8 cellular contexts compared by ENCODE assay signal in genomic region chr6:135850882-135851281, GRCh38. TPM values are rescaled to one million over a fixed set of nuclear protein-coding genes. Genes with fewer than 3 reads are reported as not detected.
A peak's percentile ranks its signal among the peaks of the same experiment; 100 is the strongest.
DNase-seq lines count a peak whose midpoint lies in the region; ATAC-seq and TF ChIP-seq lines count a peak whose summit lies in the region.

No MANE protein-coding gene starts in this region.

- no peak for TF ChIP-seq EP300 in transverse colon (IDR thresholded peaks at IDR 0.05; ENCODE audit: low read depth)

- peak overlapping the region; percentile 75 for H3K4me3 Mint-ChIP-seq in MCF 10A (ENCODE audit: unreplicated experiment)

- no peak for ATAC-seq in HG03196 (IDR thresholded peaks at IDR 0.05; ENCODE audit: unreplicated experiment)

- no peaks in the 10 kb centered on the region for H3K36me3 Mint-ChIP-seq in MCF 10A (ENCODE audit: insufficient read depth, unreplicated experiment)

- 67 to 79% methylated on average over 3 of the region's 3 CpGs for WGBS in transverse colon (ENCODE audit: low coverage in 1 of 2), 2 donors

- H3K27ac Mint-ChIP-seq in MCF 10A (ENCODE audit: low read depth, unreplicated experiment) = peak overlapping the region; percentile 90

- no peak for TF ChIP-seq POLR2A in breast epithelium (IDR thresholded peaks at IDR 0.05)
- TF ChIP-seq POLR2A in transverse colon (IDR thresholded peaks at IDR 0.05) = no peak

- DNase-seq in MCF 10A (ENCODE audit: unreplicated experiment) = peak; percentile 38
- DNase-seq in breast epithelium (ENCODE audit: low spot score in 2 of 2) = no peak
- peak; percentile 18 for DNase-seq in left kidney (ENCODE audit: low read depth, low spot score)
- no peak for DNase-seq in transverse colon
- no peak for DNase-seq in SW 1271 (lab: John Stamatoyannopoulos, UW)
- no peak for DNase-seq in HuH-7.5 (ENCODE audit: low spot score)

- H3K36me3 ChIP-seq in breast epithelium (no peaks in the 10 kb centered on the region), transverse colon (no peaks in the 10 kb centered on the region)

- in situ Hi-C loops in transverse colon (cut with MboI; ENCODE audit: low pct_ligation_motif_present in 1 of 4, low pct_unique_long_range_greater_than_20kb in 1 of 4, low sequenced_read_pairs in 3 of 4) = no loop called here

- no peak for TF ChIP-seq CTCF in MCF 10A (IDR thresholded peaks at IDR 0.05; ENCODE audit: unreplicated experiment)
- TF ChIP-seq CTCF in breast epithelium (IDR thresholded peaks at IDR 0.05) = no peak
- TF ChIP-seq CTCF in VCaP (conservative IDR thresholded peaks at IDR 0.05) = no peak
- TF ChIP-seq CTCF in transverse colon (IDR thresholded peaks at IDR 0.05) = no peak

- no peaks in the 10 kb centered on the region for H3K9me3 ChIP-seq in breast epithelium
- H3K9me3 ChIP-seq in transverse colon = no peaks in the 10 kb centered on the region

- no peaks in the 10 kb centered on the region for H3K9me3 Mint-ChIP-seq in MCF 10A (ENCODE audit: unreplicated experiment)

- no TSS peak for BruUV-seq in MCF 10A (replicated peaks; lab: Mats Ljungman, UMichigan)

- H3K27me3 ChIP-seq in breast epithelium = no peaks in the 10 kb centered on the region
- H3K27me3 ChIP-seq in transverse colon = no peaks in the 10 kb centered on the region

- H3K4me1 ChIP-seq in breast epithelium (no peaks in the 10 kb centered on the region), transverse colon (peaks cover 0 to 17% (median 8%) of the 10 kb centered on the region in 4 donors)

- H3K27me3 Mint-ChIP-seq in MCF 10A (ENCODE audit: insufficient read depth, unreplicated experiment) = no peaks in the 10 kb centered on the region

- CTCF ChIA-PET in MCF 10A (lab: Yijun Ruan, JAX) = interaction anchor here (0.7 to 2.2 kb wide), 5 partner anchors 23 to 316 kb away, joined by 3 to 8 read pairs (median 3); no protein-coding TSS in a partner anchor

- intact Hi-C loops in MCF 10A (cut with micrococcal nuclease) = loop anchor here (5.0 kb wide), 2 partner anchors 51 to 314 kb away; no protein-coding TSS in a partner anchor
- intact Hi-C loops in breast epithelium (cut with DNase I; ENCODE audit: low total_unique reads) = no loop called here
- intact Hi-C loops in transverse colon (cut with DNase I; ENCODE audit: low total_unique reads) = no loop called here

- H3K4me1 Mint-ChIP-seq in MCF 10A (ENCODE audit: insufficient read depth, unreplicated experiment) = peaks cover 15% of the 10 kb centered on the region

- POLR2A ChIA-PET in MCF 10A (lab: Yijun Ruan, JAX) = interaction anchor here (0.6 to 4.5 kb wide), 14 partner anchors 10 to 439 kb away, joined by 3 to 28 read pairs (median 3); partner anchors contain the start of genes AHI1 and BCLAF1

- no peak overlapping the region for H3K27ac ChIP-seq in breast epithelium
- H3K27ac ChIP-seq in VCaP = peak overlapping the region; percentile 15; the same call in 1 of the 2 replicates
- H3K27ac ChIP-seq in transverse colon = peak overlapping the region; percentile 31 to 74 (median 68)

- H3K4me3 ChIP-seq in breast epithelium = no peak overlapping the region
- H3K4me3 ChIP-seq in transverse colon = no peak overlapping the region

RNA-seq across cellular contexts. Expression of gene PDE7B, which starts 0.6 kb away (rescaled TPM):
- total RNA-seq in MCF 10A (2022) (0.42 and 1.4 TPM in 2 replicates), breast epithelium (1 to 10 TPM; 3.4 to 5.2 (median 5.1) TPM), transverse colon (1 to 10 TPM in 2 of 4 donors, under 1 TPM in 2; 0.40 to 2.2 (median 1.4) TPM)

Comparison
In these comparisons a context has a peak if more than half of its experiments do, and no peak if none do; other contexts are left out.
1. DNase-seq: peak in MCF 10A (single experiment) and left kidney (single experiment); none in breast epithelium (0 of 2), transverse colon (single experiment), SW 1271 (0 of 2) and HuH-7.5 (single experiment).
2. H3K27ac ChIP-seq: peak in VCaP (single experiment) and transverse colon (4 of 4); none in breast epithelium (0 of 2).